In genomic region chr11:87301785-87302540, GRCh38 we compare ENCODE assay signal across 20 cellular contexts.
DNase-seq lines count a peak whose midpoint lies in the region; ATAC-seq, FAIRE-seq and TF ChIP-seq lines count a peak whose summit lies in the region.
"Had no signal": no experiment of that assay in that cellular context is flagged by ENCODE, and none has a peak within 500 bp of the region (broad histone marks: within the 10 kb centered on the region; RNA-seq: fewer than 3 reads in every experiment).

No MANE protein-coding gene starts in this region.

- no peaks in the 10 kb centered on the region for H3K9me3 ChIP-seq in HUES48 (ENCODE audit: control insufficient read depth, insufficient read depth, low read length)
- H3K9me3 ChIP-seq: A549, BLaER1 had no signal

- H3K4me3 Mint-ChIP-seq in stimulated activated naive B cell treated with anti-CD40 and anti-IgM and Interleukin-4, amounts not matched to agents 10 μg/mL and 1 μg/mL and 100 μg/mL, for 72 hours, result no peak overlapping the region
- H3K4me3 Mint-ChIP-seq: CD4-positive, alpha-beta memory T cell; IgD-negative memory B cell had no signal

- no peaks in the 10 kb centered on the region for H3K9me3 Mint-ChIP-seq in stimulated activated naive B cell treated with anti-CD40 and anti-IgM and Interleukin-4, amounts not matched to agents 10 μg/mL and 1 μg/mL and 100 μg/mL, for 72 hours
- H3K9me3 Mint-ChIP-seq: CD4-positive, alpha-beta memory T cell; IgD-negative memory B cell had no signal

- H3K9ac ChIP-seq in HUES48 (ENCODE audit: low read depth, low read length), result no peak overlapping the region
- H3K9ac ChIP-seq: BLaER1, GM23248 had no signal

- H3K4me1 Mint-ChIP-seq in stimulated activated naive B cell treated with anti-CD40 and anti-IgM and Interleukin-4, amounts not matched to agents 10 μg/mL and 1 μg/mL and 100 μg/mL, for 72 hours, result no peaks in the 10 kb centered on the region
- H3K4me1 Mint-ChIP-seq: IgD-negative memory B cell had no signal

- no peaks in the 10 kb centered on the region for H3K27me3 ChIP-seq in HUES48 (ENCODE audit: control insufficient read depth, insufficient read depth, low read length)
- H3K27me3 ChIP-seq: BLaER1 had no signal

- no peaks in the 10 kb centered on the region for H3K27me3 Mint-ChIP-seq in stimulated activated naive B cell treated with anti-CD40 and anti-IgM and Interleukin-4, amounts not matched to agents 10 μg/mL and 1 μg/mL and 100 μg/mL, for 72 hours
- H3K27me3 Mint-ChIP-seq: CD4-positive, alpha-beta memory T cell; IgD-negative memory B cell had no signal

- FAIRE-seq in frontal cortex (lab: Jason Lieb, UNC), result peak; percentile 24
- FAIRE-seq: A549, GM19239 had no signal

- ATAC-seq in stimulated activated naive B cell treated with anti-CD40 and anti-IgM and Interleukin-4, amounts not matched to agents 10 μg/mL and 1 μg/mL and 100 μg/mL, for 72 hours (replicated peaks), result no peak

- peaks cover 34% of the 10 kb centered on the region for H3K4me1 ChIP-seq in HUES48 (ENCODE audit: control insufficient read depth, insufficient read depth, low read length)
- H3K4me1 ChIP-seq: A549, BLaER1 had no signal

- no peak overlapping the region for H3K4me3 ChIP-seq in HUES48 (ENCODE audit: low read depth, low read length)
- H3K4me3 ChIP-seq: A549, BLaER1, GM23248 had no signal

- H3K36me3 ChIP-seq in HUES48 (ENCODE audit: control insufficient read depth, insufficient read depth, low read length), result no peaks in the 10 kb centered on the region

- no peak for DNase-seq in frontal cortex (ENCODE audit: low spot score in 2 of 2)
- DNase-seq in pons (ENCODE audit: low spot score), result peak; percentile 38
- no peak for DNase-seq in stimulated activated naive B cell treated with anti-CD40 and anti-IgM and Interleukin-4, amounts not matched to agents 10 μg/mL and 1 μg/mL and 100 μg/mL, for 72 hours
- no peak for DNase-seq in H4 (ENCODE audit: low spot score)
- no peak for DNase-seq in middle frontal gyrus (ENCODE audit: extremely low spot score, low spot score)
- DNase-seq in NCI-H345 (lab: John Stamatoyannopoulos, UW), result no peak
- DNase-seq: Calu3; CD4-positive, alpha-beta memory T cell; GF-D8; GM23248; Kasumi-1; NCI-H1105; NCI-H2081 treated with DMSO at 0.1 percent for 48 hours; SHP77 treated with DMSO at 0.1 percent for 48 hours had no signal

- peaks cover 4 to 15% of the 10 kb centered on the region in 2 donors for H3K36me3 Mint-ChIP-seq in stimulated activated naive B cell treated with anti-CD40 and anti-IgM and Interleukin-4, amounts not matched to agents 10 μg/mL and 1 μg/mL and 100 μg/mL, for 72 hours

- no peak for TF ChIP-seq CTCF in VCaP (conservative IDR thresholded peaks at IDR 0.05)

- H3K27ac ChIP-seq in HUES48 (ENCODE audit: low read depth, low read length) (peak overlapping the region; percentile 78), VCaP (peak overlapping the region; percentile 50)
- H3K27ac ChIP-seq: A549, BLaER1, GM23248 had no signal

- H3K27ac Mint-ChIP-seq in stimulated activated naive B cell treated with anti-CD40 and anti-IgM and Interleukin-4, amounts not matched to agents 10 μg/mL and 1 μg/mL and 100 μg/mL, for 72 hours, result no peak overlapping the region
- H3K27ac Mint-ChIP-seq: CD4-positive, alpha-beta memory T cell; IgD-negative memory B cell had no signal
